ENCODE assay signal across 14 cellular contexts in genomic region chr3:58068126-58068809, GRCh38.
A peak's percentile ranks its signal among the peaks of the same experiment; 100 is the strongest.
DNase-seq lines count a peak whose midpoint lies in the region; ATAC-seq and TF ChIP-seq lines count a peak whose summit lies in the region.
"Had no signal": no experiment of that assay in that cellular context is flagged by ENCODE, and none has a peak within 500 bp of the region (broad histone marks: within the 10 kb centered on the region; RNA-seq: fewer than 3 reads in every experiment).

No MANE protein-coding gene starts in this region.

- no peak for ATAC-seq in HG03159 (IDR thresholded peaks at IDR 0.05; ENCODE audit: unreplicated experiment)
- ATAC-seq: foreskin keratinocyte had no signal

- TF ChIP-seq POLR2A in esophagus squamous epithelium (IDR thresholded peaks at IDR 0.05) = no peak

- H2BK120ac ChIP-seq in trophoblast cell (ENCODE audit: insufficient read depth, low read length, poor library complexity) = no peak overlapping the region

- H3K14ac ChIP-seq in trophoblast cell (ENCODE audit: low read length) = no peak overlapping the region

- H4K8ac ChIP-seq in trophoblast cell (ENCODE audit: low read depth, low read length) = no peak overlapping the region

- no peak overlapping the region for H4K91ac ChIP-seq in trophoblast cell (ENCODE audit: low read depth, low read length)

- no peak overlapping the region for H4K12ac ChIP-seq in trophoblast cell (ENCODE audit: low read depth, low read length)

- peak overlapping the region in 3 of 4 donors; percentile 18 to 83 (median 55) for H3K27ac ChIP-seq in esophagus squamous epithelium
- no peak overlapping the region for H3K27ac ChIP-seq in trophoblast cell (ENCODE audit: low read depth, low read length)
- H3K27ac ChIP-seq: foreskin keratinocyte, neural progenitor cell, vagina had no signal

- H3K27me3 ChIP-seq in esophagus squamous epithelium (no peaks in the 10 kb centered on the region), trophoblast cell (ENCODE audit: insufficient read depth, low read length) (no peaks in the 10 kb centered on the region)
- H3K27me3 ChIP-seq: foreskin keratinocyte, neural progenitor cell, vagina had no signal

- H3K4me3 ChIP-seq in esophagus squamous epithelium (no peak overlapping the region), trophoblast cell (ENCODE audit: low read depth, low read length) (no peak overlapping the region)
- H3K4me3 ChIP-seq: neural progenitor cell, vagina had no signal

- H3K4ac ChIP-seq in trophoblast cell (ENCODE audit: low read depth, low read length) = peak overlapping the region; percentile 73

- H2AFZ ChIP-seq in trophoblast cell (ENCODE audit: insufficient read depth, low read length, poor library complexity) = no peak overlapping the region
- H2AFZ ChIP-seq: neural progenitor cell had no signal

- intact Hi-C loops in esophagus squamous epithelium (cut with DNase I) = no loop called here

- H3K23ac ChIP-seq in trophoblast cell (ENCODE audit: low read length) = no peak overlapping the region

- peak overlapping the region; percentile 28 for H3K9ac ChIP-seq in trophoblast cell (ENCODE audit: low read length)
- H3K9ac ChIP-seq: neural progenitor cell had no signal

- DNase-seq in COLO668 (lab: John Stamatoyannopoulos, UW; ENCODE audit: unreplicated experiment) (peak; percentile 15), SHP77 (lab: John Stamatoyannopoulos, UW) (peak; percentile 68 to 72), esophagus squamous epithelium (lab: John Stamatoyannopoulos, UW) (no peak), trophoblast cell (peak in 1 of 2 donors; percentile 53), NCI-H2196 treated with DMSO at 0.1 percent for 48 hours (lab: John Stamatoyannopoulos, UW; ENCODE audit: unreplicated experiment) (no peak), NCI-H2196 (lab: John Stamatoyannopoulos, UW; ENCODE audit: unreplicated experiment) (no peak)
- DNase-seq in stimulated activated CD4-positive, alpha-beta T cell treated with anti-CD3 and anti-CD28 coated beads, Interleukin-1b, Interleukin-23, amount 100 ng/mL, for 48 hours = no peak
- DNase-seq: activated B cell treated with CpG ODN at 0.5 μM for 24 hours, DMS79, foreskin keratinocyte, MM.1S had no signal

- WGBS in esophagus squamous epithelium, 2 donors = 94% methylated on average over 2 of the region's 2 CpGs; no CpG with 5 or more reads in 1 of the 2 donors
- no CpG with 5 or more reads among the region's 2 CpGs for WGBS in trophoblast cell (ENCODE audit: extremely low coverage, insufficient coverage, insufficient read length)

- H2BK12ac ChIP-seq in trophoblast cell (ENCODE audit: low read length) = no peak overlapping the region

- TF ChIP-seq CTCF in esophagus squamous epithelium (IDR thresholded peaks at IDR 0.05) = no peak

- H3K4me2 ChIP-seq in trophoblast cell (ENCODE audit: low read length) = no peak overlapping the region
- H3K4me2 ChIP-seq: neural progenitor cell had no signal

- H3K18ac ChIP-seq in trophoblast cell (ENCODE audit: low read length) = peak overlapping the region; percentile 60

- peaks cover 4% of the 10 kb centered on the region for H3K79me1 ChIP-seq in trophoblast cell (ENCODE audit: low read length)

- H3K9me3 ChIP-seq in esophagus squamous epithelium = no peaks in the 10 kb centered on the region
- H3K9me3 ChIP-seq in trophoblast cell (ENCODE audit: insufficient read depth, low read depth, low read length) = no peaks in the 10 kb centered on the region
- H3K9me3 ChIP-seq: vagina had no signal

- H3K36me3 ChIP-seq in esophagus squamous epithelium = no peaks in the 10 kb centered on the region
- H3K36me3 ChIP-seq in trophoblast cell (ENCODE audit: control insufficient read depth in 1 of 2, insufficient read depth in 2 of 2, low read length in 2 of 2) = peaks cover 2 to 3% of the 10 kb centered on the region in 2 experiments
- H3K36me3 ChIP-seq: neural progenitor cell, vagina had no signal

- peaks cover 19% of the 10 kb centered on the region for H3K79me2 ChIP-seq in trophoblast cell (ENCODE audit: control insufficient read depth, insufficient read depth, low read length, poor library complexity)

- peaks cover 0 to 70% (median 27%) of the 10 kb centered on the region in 3 donors for H3K4me1 ChIP-seq in esophagus squamous epithelium
- peaks cover 23 to 30% of the 10 kb centered on the region in 2 experiments for H3K4me1 ChIP-seq in trophoblast cell (ENCODE audit: control insufficient read depth in 1 of 2, insufficient read depth in 2 of 2, low read length in 2 of 2)

- H2AK5ac ChIP-seq in trophoblast cell (ENCODE audit: low read length) = no peak overlapping the region

- H2BK5ac ChIP-seq in trophoblast cell (ENCODE audit: low read depth, low read length, poor library complexity) = no peak overlapping the region

Comparison
In these comparisons a context has a peak if more than half of its experiments do, and no peak if none do; other contexts are left out.
1. DNase-seq: peak in COLO668 (single experiment) and SHP77 (2 of 2); none in esophagus squamous epithelium (single experiment), NCI-H2196 treated with DMSO at 0.1 percent for 48 hours (single experiment), NCI-H2196 (single experiment) and stimulated activated CD4-positive, alpha-beta T cell treated with anti-CD3 and anti-CD28 coated beads, Interleukin-1b, Interleukin-23, amount 100 ng/mL, for 48 hours (single experiment).